ENCODE assay signal across 10 cellular contexts in genomic region chr4:40622913-40623312, GRCh38. TPM values are rescaled to one million over a fixed set of nuclear protein-coding genes. Genes with fewer than 3 reads are reported as not detected.
DNase-seq lines count a peak whose midpoint lies in the region; ATAC-seq and TF ChIP-seq lines count a peak whose summit lies in the region.
"Had no signal": no experiment of that assay in that cellular context is flagged by ENCODE, and none has a peak within 500 bp of the region (broad histone marks: within the 10 kb centered on the region; RNA-seq: fewer than 3 reads in every experiment).

No MANE protein-coding gene starts in this region.

- no peaks in the 10 kb centered on the region for H3K9me3 ChIP-seq in vagina

- peaks cover 64% of the 10 kb centered on the region for H3K79me2 ChIP-seq in mesendoderm (ENCODE audit: control insufficient read depth, insufficient read depth, low read length)

- H3K36me3 Mint-ChIP-seq in activated T-helper 17 cell treated with anti-CD3 and anti-CD28 coated beads, Interleukin-2, amount 50 U/mL, for 72 hours (ENCODE audit: low read depth): no peaks in the 10 kb centered on the region
- no peaks in the 10 kb centered on the region for H3K36me3 Mint-ChIP-seq in stimulated activated effector memory CD8-positive, alpha-beta T cell treated with anti-CD3 and anti-CD28 coated beads, Interleukin-12 subunit alpha, Interleukin-12 subunit beta, amount 100 ng/mL, for 72 hours

- H3K36me3 ChIP-seq in vagina: no peaks in the 10 kb centered on the region
- H3K36me3 ChIP-seq in mesendoderm (ENCODE audit: control insufficient read depth, insufficient read depth, low read length): no peaks in the 10 kb centered on the region

- H3K23ac ChIP-seq in mesendoderm (ENCODE audit: low read length): no peak overlapping the region

- no peak for DNase-seq in stimulated activated effector memory CD8-positive, alpha-beta T cell treated with anti-CD3 and anti-CD28 coated beads, Interleukin-12 subunit alpha, Interleukin-12 subunit beta, amount 100 ng/mL, for 72 hours (ENCODE audit: low spot score in 2 of 2)
- DNase-seq in vagina (ENCODE audit: extremely low spot score in 2 of 2) (no peak), mesendoderm (no peak), NCI-H2171 (lab: John Stamatoyannopoulos, UW) (no peak)
- DNase-seq: activated CD4-positive, alpha-beta T cell treated with anti-CD3 and anti-CD28 coated beads, Interleukin-2, amount 50 U/mL, for 4 hours; NCI-H2171 treated with DMSO at 0.1 percent for 48 hours had no signal

- H3K56ac ChIP-seq in mesendoderm (ENCODE audit: low read length): no peak overlapping the region

- H4K5ac ChIP-seq in mesendoderm (ENCODE audit: low read length): no peak overlapping the region

- no peak overlapping the region for H2BK15ac ChIP-seq in mesendoderm (replicated peaks; ENCODE audit: low read depth)

- H3K9me3 Mint-ChIP-seq in activated T-helper 17 cell treated with anti-CD3 and anti-CD28 coated beads, Interleukin-2, amount 50 U/mL, for 72 hours: no peaks in the 10 kb centered on the region
- peaks cover 2% of the 10 kb centered on the region for H3K9me3 Mint-ChIP-seq in stimulated activated effector memory CD8-positive, alpha-beta T cell treated with anti-CD3 and anti-CD28 coated beads, Interleukin-12 subunit alpha, Interleukin-12 subunit beta, amount 100 ng/mL, for 72 hours

- no peak overlapping the region for H3K4me3 ChIP-seq in vagina
- H3K4me3 ChIP-seq in mesendoderm (ENCODE audit: low read length): no peak overlapping the region

- no peak overlapping the region for H2BK120ac ChIP-seq in mesendoderm (ENCODE audit: low read depth, low read length)

- H3K4me3 Mint-ChIP-seq in activated T-helper 17 cell treated with anti-CD3 and anti-CD28 coated beads, Interleukin-2, amount 50 U/mL, for 72 hours: no peak overlapping the region
- H3K4me3 Mint-ChIP-seq in stimulated activated effector memory CD8-positive, alpha-beta T cell treated with anti-CD3 and anti-CD28 coated beads, Interleukin-12 subunit alpha, Interleukin-12 subunit beta, amount 100 ng/mL, for 72 hours: no peak overlapping the region

- H3K4ac ChIP-seq in mesendoderm (ENCODE audit: low read depth, low read length): no peak overlapping the region

- H3K79me1 ChIP-seq in mesendoderm (ENCODE audit: low read length): peaks cover 1% of the 10 kb centered on the region

- no peak overlapping the region for H2AK5ac ChIP-seq in mesendoderm (ENCODE audit: low read length)

- no peak overlapping the region for H4K8ac ChIP-seq in mesendoderm (ENCODE audit: low read depth, low read length)

- H3K4me1 Mint-ChIP-seq in activated T-helper 17 cell treated with anti-CD3 and anti-CD28 coated beads, Interleukin-2, amount 50 U/mL, for 72 hours: peaks cover 20% of the 10 kb centered on the region
- H3K4me1 Mint-ChIP-seq in stimulated activated effector memory CD8-positive, alpha-beta T cell treated with anti-CD3 and anti-CD28 coated beads, Interleukin-12 subunit alpha, Interleukin-12 subunit beta, amount 100 ng/mL, for 72 hours: peaks cover 7% of the 10 kb centered on the region

- H3K9ac ChIP-seq in mesendoderm (ENCODE audit: low read length): no peak overlapping the region

- H2BK5ac ChIP-seq in mesendoderm (ENCODE audit: low read length): no peak overlapping the region

- H3K18ac ChIP-seq in mesendoderm (ENCODE audit: low read length): no peak overlapping the region

- no peak overlapping the region for H3K27ac Mint-ChIP-seq in activated T-helper 17 cell treated with anti-CD3 and anti-CD28 coated beads, Interleukin-2, amount 50 U/mL, for 72 hours
- H3K27ac Mint-ChIP-seq in stimulated activated effector memory CD8-positive, alpha-beta T cell treated with anti-CD3 and anti-CD28 coated beads, Interleukin-12 subunit alpha, Interleukin-12 subunit beta, amount 100 ng/mL, for 72 hours: no peak overlapping the region

- H3K27me3 ChIP-seq in vagina: no peaks in the 10 kb centered on the region
- no peaks in the 10 kb centered on the region for H3K27me3 ChIP-seq in mesendoderm (ENCODE audit: insufficient read depth, low read length, poor library complexity)

- intact Hi-C loops in vagina (cut with DNase I): no loop called here

- H3K27ac ChIP-seq in vagina: no peak overlapping the region
- no peak overlapping the region for H3K27ac ChIP-seq in mesendoderm (ENCODE audit: low read depth, low read length)

- H3K4me1 ChIP-seq in vagina: peaks cover 17% of the 10 kb centered on the region
- H3K4me1 ChIP-seq in mesendoderm (ENCODE audit: control insufficient read depth, low read depth, low read length): peaks cover 11% of the 10 kb centered on the region

- H3K4me2 ChIP-seq in mesendoderm (ENCODE audit: low read length): no peak overlapping the region

- no peak for TF ChIP-seq CTCF in vagina (IDR thresholded peaks at IDR 0.05)

- peaks cover 26% of the 10 kb centered on the region for H3K27me3 Mint-ChIP-seq in activated T-helper 17 cell treated with anti-CD3 and anti-CD28 coated beads, Interleukin-2, amount 50 U/mL, for 72 hours

- ATAC-seq in GM18870 (IDR thresholded peaks at IDR 0.05; ENCODE audit: unreplicated experiment) (peak; percentile 34), HG02870 (IDR thresholded peaks at IDR 0.05; ENCODE audit: unreplicated experiment) (peak; percentile 33)
- ATAC-seq in activated T-helper 17 cell treated with anti-CD3 and anti-CD28 coated beads, Interleukin-2, amount 50 U/mL, for 72 hours (replicated peaks): peak; percentile 68
- ATAC-seq in stimulated activated effector memory CD8-positive, alpha-beta T cell treated with anti-CD3 and anti-CD28 coated beads, Interleukin-12 subunit alpha, Interleukin-12 subunit beta, amount 100 ng/mL, for 72 hours: peak; percentile 42
- ATAC-seq: SK-N-SH treated with all-trans-retinoic acid at 6 μM for 48 hours had no signal

- WGBS in mesendoderm (ENCODE audit: extremely low coverage, insufficient coverage, low lambda C conversion rate): no CpG with 5 or more reads among the region's 6 CpGs

- no peak for TF ChIP-seq POLR2A in vagina (IDR thresholded peaks at IDR 0.05)

RNA-seq across cellular contexts. Expression of gene RBM47, which starts 6.8 kb away (rescaled TPM):
- under 1 TPM; 0.22 to 0.48 TPM for total RNA-seq in activated T-helper 17 cell treated with anti-CD3 and anti-CD28 coated beads, Interleukin-2, amount 50 U/mL, for 72 hours
- 61.1 TPM for total RNA-seq in vagina
- 50.9 TPM for polyA plus RNA-seq in mesendoderm (2013, experiment 1 of 2)
- polyA plus RNA-seq in mesendoderm (2013, experiment 2 of 2): 51.8 TPM

Comparison
In these comparisons a context has a peak if more than half of its experiments do, and no peak if none do; other contexts are left out.
1. RNA of gene RBM47, which starts 6.8 kb away (total RNA-seq): 61.1 TPM in vagina (single experiment); 0.22 to 0.48 TPM in activated T-helper 17 cell treated with anti-CD3 and anti-CD28 coated beads, Interleukin-2, amount 50 U/mL, for 72 hours; every median in the first group is over 10 times any median in the second.
2. Peak in every context shown above with its lines, with median percentiles within 50 percentile points of each other: ATAC-seq.